8 cellular contexts compared by ENCODE assay signal in the genomic region with DNA sequence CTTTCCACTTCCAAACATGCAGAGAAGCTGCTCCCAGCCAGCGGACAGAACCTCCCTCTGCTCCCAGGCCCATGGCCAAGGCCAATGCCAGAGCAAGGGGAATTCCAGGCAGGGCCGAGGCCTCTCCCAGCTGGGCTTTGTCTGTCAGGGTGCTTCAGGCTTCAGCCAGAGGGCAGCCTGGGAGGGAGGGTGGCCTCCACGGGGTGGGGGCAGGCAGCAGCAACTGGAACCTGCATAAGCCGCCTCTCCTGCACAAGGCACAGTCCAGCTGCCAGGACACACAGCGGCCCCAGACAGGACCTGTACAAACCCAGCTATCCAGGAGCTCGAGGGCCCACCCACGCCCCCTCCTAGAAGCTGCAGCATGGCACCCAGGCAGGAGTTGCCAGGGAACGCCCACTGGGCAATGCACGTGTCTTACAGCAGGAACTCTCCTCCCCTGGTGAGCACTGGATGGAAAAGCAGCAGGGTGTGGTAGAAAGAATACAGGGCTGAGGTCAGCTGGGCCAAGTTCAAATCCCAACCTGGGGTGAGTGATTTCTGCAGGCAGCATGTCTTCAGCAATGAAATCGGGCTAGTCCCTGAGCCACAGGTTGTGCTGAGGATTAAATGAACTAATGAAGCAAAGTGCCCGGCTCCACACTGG. TPM values are rescaled to one million over a fixed set of nuclear protein-coding genes. Genes with fewer than 3 reads are reported as not detected.
DNase-seq lines count a peak whose midpoint lies in the region; ATAC-seq and TF ChIP-seq lines count a peak whose summit lies in the region.

No MANE protein-coding gene starts in this region.

- H3K4me3 ChIP-seq in duodenal mucosa (ENCODE audit: low read depth in 1 of 2, low read length in 2 of 2) (peak overlapping the region; percentile 19 to 26), mesenchymal stem cell (ENCODE audit: insufficient read depth in 1 of 2, low read depth in 1 of 2, low read length in 2 of 2) (peak overlapping the region in 1 of 2 experiments; percentile 46)

- peak overlapping the region in 1 of 2 experiments; percentile 48 for H3K4ac ChIP-seq in mesenchymal stem cell (ENCODE audit: low read depth in 1 of 2, low read length in 2 of 2)

- peak overlapping the region; percentile 48 for H4K8ac ChIP-seq in mesenchymal stem cell (ENCODE audit: low read length)

- no peak overlapping the region for H2AFZ ChIP-seq in mesenchymal stem cell (ENCODE audit: low read depth, low read length)

- TF ChIP-seq CTCF in type B pancreatic cell (conservative IDR thresholded peaks at IDR 0.05) = no peak

- peaks cover 68% of the 10 kb centered on the region for H3K4me1 Mint-ChIP-seq in type B pancreatic cell (ENCODE audit: unreplicated experiment)

- no peak overlapping the region for H2AK5ac ChIP-seq in mesenchymal stem cell (ENCODE audit: low read length, severe bottlenecking)

- 80% methylated on average over 11 of the region's 11 CpGs for WGBS in mesenchymal stem cell

- no peak overlapping the region for H3K23ac ChIP-seq in mesenchymal stem cell (ENCODE audit: low read length in 2 of 2)

- H3K9me3 ChIP-seq in duodenal mucosa (ENCODE audit: control insufficient read depth in 1 of 2, low read length in 2 of 2) (no peaks in the 10 kb centered on the region), mesenchymal stem cell (ENCODE audit: control insufficient read depth, low read length) (no peaks in the 10 kb centered on the region)

- H3K36me3 ChIP-seq in duodenal mucosa (ENCODE audit: control insufficient read depth in 1 of 2, insufficient read depth in 2 of 2, low read length in 2 of 2) (peaks cover 0 to 17% of the 10 kb centered on the region in 2 donors), mesenchymal stem cell (ENCODE audit: control insufficient read depth in 1 of 2, insufficient read depth in 2 of 2, low read depth in 1 of 2, low read length in 2 of 2) (peaks cover 0 to 19% of the 10 kb centered on the region in 2 experiments)

- H3K4me2 ChIP-seq in mesenchymal stem cell (ENCODE audit: low read length, poor library complexity, severe bottlenecking) = no peak overlapping the region

- no peak overlapping the region for H3K27ac ChIP-seq in duodenal mucosa (ENCODE audit: low read depth, low read length)
- no peak overlapping the region for H3K27ac ChIP-seq in mesenchymal stem cell (ENCODE audit: low read length, poor library complexity, severe bottlenecking)

- H3K79me1 ChIP-seq in mesenchymal stem cell (replicated peaks; ENCODE audit: low read length, poor library complexity, severe bottlenecking) = peaks cover 55% of the 10 kb centered on the region

- H2BK5ac ChIP-seq in mesenchymal stem cell (ENCODE audit: low read depth, low read length, poor library complexity, severe bottlenecking) = no peak overlapping the region

- DNase-seq in NCI-H2081 (lab: John Stamatoyannopoulos, UW) = peak; percentile 30 to 36
- DNase-seq in NCI-H2081 treated with DMSO at 0.1 percent for 48 hours (lab: John Stamatoyannopoulos, UW) = no peak
- DNase-seq in mesenchymal stem cell = peak; percentile 83
- DNase-seq in type B pancreatic cell (ENCODE audit: extremely low spot score, unreplicated experiment) = peak; percentile 60
- DNase-seq in activated T-cell treated with anti-CD3 and anti-CD28 coated beads, Interleukin-2, amount 50 U/mL, for 1 hour = no peak

- H3K4me3 Mint-ChIP-seq in type B pancreatic cell = no peak overlapping the region

- H2BK12ac ChIP-seq in mesenchymal stem cell (ENCODE audit: low read length in 2 of 2) = peak overlapping the region in 1 of 2 experiments; percentile 51

- peak overlapping the region in 1 of 2 experiments; percentile 45 for H3K14ac ChIP-seq in mesenchymal stem cell (ENCODE audit: low read length in 2 of 2)

- H3K18ac ChIP-seq in mesenchymal stem cell (ENCODE audit: low read depth in 1 of 2, low read length in 2 of 2) = peak overlapping the region; percentile 34 to 35

- no peak for ATAC-seq in GM19463 (IDR thresholded peaks at IDR 0.05; ENCODE audit: unreplicated experiment)
- no peak for ATAC-seq in HG03354 (IDR thresholded peaks at IDR 0.05; ENCODE audit: poor library complexity, severe bottlenecking, unreplicated experiment)

- no peaks in the 10 kb centered on the region for H3K27me3 ChIP-seq in duodenal mucosa (ENCODE audit: control insufficient read depth in 1 of 2, insufficient read depth in 2 of 2, low read length in 2 of 2)
- no peaks in the 10 kb centered on the region for H3K27me3 ChIP-seq in mesenchymal stem cell (ENCODE audit: control insufficient read depth in 1 of 2, insufficient read depth in 1 of 2, low read length in 2 of 2)

- peaks cover 90 to 93% of the 10 kb centered on the region in 2 donors for H3K4me1 ChIP-seq in duodenal mucosa (ENCODE audit: control insufficient read depth in 1 of 2, insufficient read depth in 2 of 2, low read length in 2 of 2)
- H3K4me1 ChIP-seq in mesenchymal stem cell (ENCODE audit: control insufficient read depth, insufficient read depth, low read depth, low read length) = peaks cover 22% of the 10 kb centered on the region

- H3K9ac ChIP-seq in duodenal mucosa (ENCODE audit: low read depth in 1 of 2, low read length in 2 of 2) (peak overlapping the region; percentile 8 to 44), mesenchymal stem cell (ENCODE audit: low read length) (peak overlapping the region; percentile 38)

- H3K27ac Mint-ChIP-seq in type B pancreatic cell = peak overlapping the region; percentile 64

- no peaks in the 10 kb centered on the region for H3K27me3 Mint-ChIP-seq in type B pancreatic cell

- no peak overlapping the region for H2BK120ac ChIP-seq in mesenchymal stem cell (ENCODE audit: low read depth, low read length)

- H4K91ac ChIP-seq in mesenchymal stem cell (ENCODE audit: low read length) = peak overlapping the region; percentile 44

- peak overlapping the region; percentile 63 for H2BK15ac ChIP-seq in mesenchymal stem cell (ENCODE audit: low read depth, poor library complexity, severe bottlenecking)

- H3K9me3 Mint-ChIP-seq in type B pancreatic cell = no peaks in the 10 kb centered on the region

- peaks cover 9% of the 10 kb centered on the region for H3K36me3 Mint-ChIP-seq in type B pancreatic cell

RNA-seq across cellular contexts. Expression of a gene that starts 7.6 kb away (rescaled TPM):
- 8.0 TPM for polyA plus RNA-seq in mesenchymal stem cell (2013, experiment 1 of 2)
- 7.7 TPM for polyA plus RNA-seq in mesenchymal stem cell (2013, experiment 2 of 2)
- total RNA-seq in type B pancreatic cell (ENCODE audit: low replicate concordance) = 25.9 and 35.9 TPM in 2 replicates

RNA-seq across cellular contexts. Expression of a gene that starts 55.1 kb away (rescaled TPM):
- polyA plus RNA-seq in mesenchymal stem cell (2013, experiment 1 of 2) = 9.7 TPM
- 10.9 TPM for polyA plus RNA-seq in mesenchymal stem cell (2013, experiment 2 of 2)
- 18.7 and 18.8 TPM in 2 replicates for total RNA-seq in type B pancreatic cell (ENCODE audit: low replicate concordance)

Comparison
In these comparisons a context has a peak if more than half of its experiments do, and no peak if none do; other contexts are left out.
1. DNase-seq: peak in NCI-H2081 (2 of 2), mesenchymal stem cell (single experiment) and type B pancreatic cell (single experiment); none in NCI-H2081 treated with DMSO at 0.1 percent for 48 hours (single experiment) and activated T-cell treated with anti-CD3 and anti-CD28 coated beads, Interleukin-2, amount 50 U/mL, for 1 hour (single experiment).